Comparison of ENCODE assay signal across 1 cellular context in the genomic region with DNA sequence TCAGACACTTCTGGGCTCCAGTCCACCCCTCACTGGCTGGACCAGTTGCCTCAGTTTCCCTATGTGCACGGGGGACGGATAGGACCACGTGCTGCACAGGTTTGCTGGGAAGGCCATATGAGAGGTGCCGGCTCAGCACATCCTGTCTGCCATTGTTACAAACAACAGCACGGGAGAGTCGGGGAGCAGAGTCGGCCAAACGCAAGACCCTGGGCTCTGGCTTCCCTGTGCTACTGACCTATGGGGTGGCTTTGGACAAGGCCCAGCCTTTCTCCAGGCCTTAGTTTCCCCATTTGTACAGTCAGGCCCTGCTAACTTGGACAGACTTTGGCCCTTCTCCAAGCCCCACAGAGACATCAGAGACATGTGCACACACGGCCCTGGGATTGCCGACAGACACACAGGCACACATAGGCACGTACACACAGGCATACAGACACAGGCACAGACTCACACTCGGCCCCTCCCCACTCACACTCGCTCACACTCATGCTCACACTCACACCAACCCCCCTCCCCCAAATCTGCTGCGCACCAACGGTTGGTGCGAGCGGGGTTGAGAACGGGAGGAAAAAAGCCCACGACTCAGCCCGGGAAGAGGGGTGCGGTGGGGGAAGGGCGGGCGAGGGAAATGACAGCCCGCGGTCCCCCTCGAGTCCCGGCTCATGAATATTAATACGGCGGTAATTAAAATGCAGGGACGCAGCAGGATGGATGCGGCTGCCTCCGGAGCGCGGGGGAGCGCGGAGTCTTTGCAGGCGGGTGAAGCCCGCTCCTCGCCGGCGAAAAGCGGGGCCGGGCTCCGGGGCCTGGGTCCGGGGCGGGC.
TF ChIP-seq lines count a peak whose summit lies in the region.

No MANE protein-coding gene starts in this region.

TF ChIP-seq in WTC11, 78 proteins besides CTCF, POLR2A, EP300 and RAD21 (continued from another document and continues in another):
- TF ChIP-seq, protein P1, sequence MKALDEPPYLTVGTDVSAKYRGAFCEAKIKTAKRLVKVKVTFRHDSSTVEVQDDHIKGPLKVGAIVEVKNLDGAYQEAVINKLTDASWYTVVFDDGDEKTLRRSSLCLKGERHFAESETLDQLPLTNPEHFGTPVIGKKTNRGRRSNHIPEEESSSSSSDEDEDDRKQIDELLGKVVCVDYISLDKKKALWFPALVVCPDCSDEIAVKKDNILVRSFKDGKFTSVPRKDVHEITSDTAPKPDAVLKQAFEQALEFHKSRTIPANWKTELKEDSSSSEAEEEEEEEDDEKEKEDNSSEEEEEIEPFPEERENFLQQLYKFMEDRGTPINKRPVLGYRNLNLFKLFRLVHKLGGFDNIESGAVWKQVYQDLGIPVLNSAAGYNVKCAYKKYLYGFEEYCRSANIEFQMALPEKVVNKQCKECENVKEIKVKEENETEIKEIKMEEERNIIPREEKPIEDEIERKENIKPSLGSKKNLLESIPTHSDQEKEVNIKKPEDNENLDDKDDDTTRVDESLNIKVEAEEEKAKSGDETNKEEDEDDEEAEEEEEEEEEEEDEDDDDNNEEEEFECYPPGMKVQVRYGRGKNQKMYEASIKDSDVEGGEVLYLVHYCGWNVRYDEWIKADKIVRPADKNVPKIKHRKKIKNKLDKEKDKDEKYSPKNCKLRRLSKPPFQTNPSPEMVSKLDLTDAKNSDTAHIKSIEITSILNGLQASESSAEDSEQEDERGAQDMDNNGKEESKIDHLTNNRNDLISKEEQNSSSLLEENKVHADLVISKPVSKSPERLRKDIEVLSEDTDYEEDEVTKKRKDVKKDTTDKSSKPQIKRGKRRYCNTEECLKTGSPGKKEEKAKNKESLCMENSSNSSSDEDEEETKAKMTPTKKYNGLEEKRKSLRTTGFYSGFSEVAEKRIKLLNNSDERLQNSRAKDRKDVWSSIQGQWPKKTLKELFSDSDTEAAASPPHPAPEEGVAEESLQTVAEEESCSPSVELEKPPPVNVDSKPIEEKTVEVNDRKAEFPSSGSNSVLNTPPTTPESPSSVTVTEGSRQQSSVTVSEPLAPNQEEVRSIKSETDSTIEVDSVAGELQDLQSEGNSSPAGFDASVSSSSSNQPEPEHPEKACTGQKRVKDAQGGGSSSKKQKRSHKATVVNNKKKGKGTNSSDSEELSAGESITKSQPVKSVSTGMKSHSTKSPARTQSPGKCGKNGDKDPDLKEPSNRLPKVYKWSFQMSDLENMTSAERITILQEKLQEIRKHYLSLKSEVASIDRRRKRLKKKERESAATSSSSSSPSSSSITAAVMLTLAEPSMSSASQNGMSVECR (CRISPR knock-in tag; IDR thresholded peaks at IDR 0.05; ENCODE audit: borderline replicate concordance) = no peak
- TF ChIP-seq, protein P2, sequence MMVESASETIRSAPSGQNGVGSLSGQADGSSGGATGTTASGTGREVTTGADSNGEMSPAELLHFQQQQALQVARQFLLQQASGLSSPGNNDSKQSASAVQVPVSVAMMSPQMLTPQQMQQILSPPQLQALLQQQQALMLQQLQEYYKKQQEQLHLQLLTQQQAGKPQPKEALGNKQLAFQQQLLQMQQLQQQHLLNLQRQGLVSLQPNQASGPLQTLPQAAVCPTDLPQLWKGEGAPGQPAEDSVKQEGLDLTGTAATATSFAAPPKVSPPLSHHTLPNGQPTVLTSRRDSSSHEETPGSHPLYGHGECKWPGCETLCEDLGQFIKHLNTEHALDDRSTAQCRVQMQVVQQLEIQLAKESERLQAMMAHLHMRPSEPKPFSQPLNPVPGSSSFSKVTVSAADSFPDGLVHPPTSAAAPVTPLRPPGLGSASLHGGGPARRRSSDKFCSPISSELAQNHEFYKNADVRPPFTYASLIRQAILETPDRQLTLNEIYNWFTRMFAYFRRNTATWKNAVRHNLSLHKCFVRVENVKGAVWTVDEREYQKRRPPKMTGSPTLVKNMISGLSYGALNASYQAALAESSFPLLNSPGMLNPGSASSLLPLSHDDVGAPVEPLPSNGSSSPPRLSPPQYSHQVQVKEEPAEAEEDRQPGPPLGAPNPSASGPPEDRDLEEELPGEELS (CRISPR knock-in tag; IDR thresholded peaks at IDR 0.05) = peak; percentile 19; the same call in 1 of the 2 replicates
- TF ChIP-seq ZNF121 (CRISPR knock-in tag; IDR thresholded peaks at IDR 0.05) (no peak), IRF2 (CRISPR knock-in tag; IDR thresholded peaks at IDR 0.05; ENCODE audit: borderline replicate concordance, low read depth) (no peak), SMAD4 (CRISPR knock-in tag; IDR thresholded peaks at IDR 0.05) (no peak), GRHL2 (CRISPR knock-in tag; IDR thresholded peaks at IDR 0.05; ENCODE audit: insufficient replicate concordance, severe bottlenecking) (no peak), ZNF317 (CRISPR knock-in tag; IDR thresholded peaks at IDR 0.05; ENCODE audit: borderline replicate concordance, low read depth) (no peak), ESRRA (CRISPR knock-in tag; IDR thresholded peaks at IDR 0.05; ENCODE audit: borderline replicate concordance) (no peak), SOX15 (CRISPR knock-in tag; IDR thresholded peaks at IDR 0.05) (no peak), GTF2I (CRISPR knock-in tag; conservative IDR thresholded peaks at IDR 0.05) (no peak), ZNF423 (CRISPR knock-in tag; IDR thresholded peaks at IDR 0.05) (no peak), ZNF219 (CRISPR knock-in tag; IDR thresholded peaks at IDR 0.05; ENCODE audit: borderline replicate concordance) (no peak), SP1 (CRISPR knock-in tag; conservative IDR thresholded peaks at IDR 0.05) (no peak), GABPB1 (CRISPR knock-in tag; IDR thresholded peaks at IDR 0.05) (no peak)
- TF ChIP-seq, protein P3, sequence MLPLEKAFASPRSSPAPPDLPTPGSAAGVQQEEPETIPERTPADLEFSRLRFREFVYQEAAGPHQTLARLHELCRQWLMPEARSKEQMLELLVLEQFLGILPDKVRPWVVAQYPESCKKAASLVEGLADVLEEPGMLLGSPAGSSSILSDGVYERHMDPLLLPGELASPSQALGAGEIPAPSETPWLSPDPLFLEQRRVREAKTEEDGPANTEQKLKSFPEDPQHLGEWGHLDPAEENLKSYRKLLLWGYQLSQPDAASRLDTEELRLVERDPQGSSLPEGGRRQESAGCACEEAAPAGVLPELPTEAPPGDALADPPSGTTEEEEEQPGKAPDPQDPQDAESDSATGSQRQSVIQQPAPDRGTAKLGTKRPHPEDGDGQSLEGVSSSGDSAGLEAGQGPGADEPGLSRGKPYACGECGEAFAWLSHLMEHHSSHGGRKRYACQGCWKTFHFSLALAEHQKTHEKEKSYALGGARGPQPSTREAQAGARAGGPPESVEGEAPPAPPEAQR (CRISPR knock-in tag; IDR thresholded peaks at IDR 0.05) = no peak
- TF ChIP-seq, protein P4, sequence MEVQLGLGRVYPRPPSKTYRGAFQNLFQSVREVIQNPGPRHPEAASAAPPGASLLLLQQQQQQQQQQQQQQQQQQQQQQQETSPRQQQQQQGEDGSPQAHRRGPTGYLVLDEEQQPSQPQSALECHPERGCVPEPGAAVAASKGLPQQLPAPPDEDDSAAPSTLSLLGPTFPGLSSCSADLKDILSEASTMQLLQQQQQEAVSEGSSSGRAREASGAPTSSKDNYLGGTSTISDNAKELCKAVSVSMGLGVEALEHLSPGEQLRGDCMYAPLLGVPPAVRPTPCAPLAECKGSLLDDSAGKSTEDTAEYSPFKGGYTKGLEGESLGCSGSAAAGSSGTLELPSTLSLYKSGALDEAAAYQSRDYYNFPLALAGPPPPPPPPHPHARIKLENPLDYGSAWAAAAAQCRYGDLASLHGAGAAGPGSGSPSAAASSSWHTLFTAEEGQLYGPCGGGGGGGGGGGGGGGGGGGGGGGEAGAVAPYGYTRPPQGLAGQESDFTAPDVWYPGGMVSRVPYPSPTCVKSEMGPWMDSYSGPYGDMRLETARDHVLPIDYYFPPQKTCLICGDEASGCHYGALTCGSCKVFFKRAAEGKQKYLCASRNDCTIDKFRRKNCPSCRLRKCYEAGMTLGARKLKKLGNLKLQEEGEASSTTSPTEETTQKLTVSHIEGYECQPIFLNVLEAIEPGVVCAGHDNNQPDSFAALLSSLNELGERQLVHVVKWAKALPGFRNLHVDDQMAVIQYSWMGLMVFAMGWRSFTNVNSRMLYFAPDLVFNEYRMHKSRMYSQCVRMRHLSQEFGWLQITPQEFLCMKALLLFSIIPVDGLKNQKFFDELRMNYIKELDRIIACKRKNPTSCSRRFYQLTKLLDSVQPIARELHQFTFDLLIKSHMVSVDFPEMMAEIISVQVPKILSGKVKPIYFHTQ (CRISPR knock-in tag; IDR thresholded peaks at IDR 0.05) = no peak
- TF ChIP-seq, protein P5, sequence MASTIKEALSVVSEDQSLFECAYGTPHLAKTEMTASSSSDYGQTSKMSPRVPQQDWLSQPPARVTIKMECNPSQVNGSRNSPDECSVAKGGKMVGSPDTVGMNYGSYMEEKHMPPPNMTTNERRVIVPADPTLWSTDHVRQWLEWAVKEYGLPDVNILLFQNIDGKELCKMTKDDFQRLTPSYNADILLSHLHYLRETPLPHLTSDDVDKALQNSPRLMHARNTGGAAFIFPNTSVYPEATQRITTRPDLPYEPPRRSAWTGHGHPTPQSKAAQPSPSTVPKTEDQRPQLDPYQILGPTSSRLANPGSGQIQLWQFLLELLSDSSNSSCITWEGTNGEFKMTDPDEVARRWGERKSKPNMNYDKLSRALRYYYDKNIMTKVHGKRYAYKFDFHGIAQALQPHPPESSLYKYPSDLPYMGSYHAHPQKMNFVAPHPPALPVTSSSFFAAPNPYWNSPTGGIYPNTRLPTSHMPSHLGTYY (CRISPR knock-in tag; IDR thresholded peaks at IDR 0.05) = 0 out of 2 replicates have a peak, but pooled peaks have one; percentile 19
- TF ChIP-seq, protein P6, sequence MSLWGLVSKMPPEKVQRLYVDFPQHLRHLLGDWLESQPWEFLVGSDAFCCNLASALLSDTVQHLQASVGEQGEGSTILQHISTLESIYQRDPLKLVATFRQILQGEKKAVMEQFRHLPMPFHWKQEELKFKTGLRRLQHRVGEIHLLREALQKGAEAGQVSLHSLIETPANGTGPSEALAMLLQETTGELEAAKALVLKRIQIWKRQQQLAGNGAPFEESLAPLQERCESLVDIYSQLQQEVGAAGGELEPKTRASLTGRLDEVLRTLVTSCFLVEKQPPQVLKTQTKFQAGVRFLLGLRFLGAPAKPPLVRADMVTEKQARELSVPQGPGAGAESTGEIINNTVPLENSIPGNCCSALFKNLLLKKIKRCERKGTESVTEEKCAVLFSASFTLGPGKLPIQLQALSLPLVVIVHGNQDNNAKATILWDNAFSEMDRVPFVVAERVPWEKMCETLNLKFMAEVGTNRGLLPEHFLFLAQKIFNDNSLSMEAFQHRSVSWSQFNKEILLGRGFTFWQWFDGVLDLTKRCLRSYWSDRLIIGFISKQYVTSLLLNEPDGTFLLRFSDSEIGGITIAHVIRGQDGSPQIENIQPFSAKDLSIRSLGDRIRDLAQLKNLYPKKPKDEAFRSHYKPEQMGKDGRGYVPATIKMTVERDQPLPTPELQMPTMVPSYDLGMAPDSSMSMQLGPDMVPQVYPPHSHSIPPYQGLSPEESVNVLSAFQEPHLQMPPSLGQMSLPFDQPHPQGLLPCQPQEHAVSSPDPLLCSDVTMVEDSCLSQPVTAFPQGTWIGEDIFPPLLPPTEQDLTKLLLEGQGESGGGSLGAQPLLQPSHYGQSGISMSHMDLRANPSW (CRISPR knock-in tag; conservative IDR thresholded peaks at IDR 0.05; ENCODE audit: low read depth) = no peak
- TF ChIP-seq, protein P7, sequence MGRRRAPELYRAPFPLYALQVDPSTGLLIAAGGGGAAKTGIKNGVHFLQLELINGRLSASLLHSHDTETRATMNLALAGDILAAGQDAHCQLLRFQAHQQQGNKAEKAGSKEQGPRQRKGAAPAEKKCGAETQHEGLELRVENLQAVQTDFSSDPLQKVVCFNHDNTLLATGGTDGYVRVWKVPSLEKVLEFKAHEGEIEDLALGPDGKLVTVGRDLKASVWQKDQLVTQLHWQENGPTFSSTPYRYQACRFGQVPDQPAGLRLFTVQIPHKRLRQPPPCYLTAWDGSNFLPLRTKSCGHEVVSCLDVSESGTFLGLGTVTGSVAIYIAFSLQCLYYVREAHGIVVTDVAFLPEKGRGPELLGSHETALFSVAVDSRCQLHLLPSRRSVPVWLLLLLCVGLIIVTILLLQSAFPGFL (CRISPR knock-in tag; IDR thresholded peaks at IDR 0.05; ENCODE audit: borderline replicate concordance) = no peak
- TF ChIP-seq, protein P8, sequence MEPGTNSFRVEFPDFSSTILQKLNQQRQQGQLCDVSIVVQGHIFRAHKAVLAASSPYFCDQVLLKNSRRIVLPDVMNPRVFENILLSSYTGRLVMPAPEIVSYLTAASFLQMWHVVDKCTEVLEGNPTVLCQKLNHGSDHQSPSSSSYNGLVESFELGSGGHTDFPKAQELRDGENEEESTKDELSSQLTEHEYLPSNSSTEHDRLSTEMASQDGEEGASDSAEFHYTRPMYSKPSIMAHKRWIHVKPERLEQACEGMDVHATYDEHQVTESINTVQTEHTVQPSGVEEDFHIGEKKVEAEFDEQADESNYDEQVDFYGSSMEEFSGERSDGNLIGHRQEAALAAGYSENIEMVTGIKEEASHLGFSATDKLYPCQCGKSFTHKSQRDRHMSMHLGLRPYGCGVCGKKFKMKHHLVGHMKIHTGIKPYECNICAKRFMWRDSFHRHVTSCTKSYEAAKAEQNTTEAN (CRISPR knock-in tag; IDR thresholded peaks at IDR 0.05) = peak; percentile 92; the same call in 1 of the 2 replicates
- TF ChIP-seq, protein P9, sequence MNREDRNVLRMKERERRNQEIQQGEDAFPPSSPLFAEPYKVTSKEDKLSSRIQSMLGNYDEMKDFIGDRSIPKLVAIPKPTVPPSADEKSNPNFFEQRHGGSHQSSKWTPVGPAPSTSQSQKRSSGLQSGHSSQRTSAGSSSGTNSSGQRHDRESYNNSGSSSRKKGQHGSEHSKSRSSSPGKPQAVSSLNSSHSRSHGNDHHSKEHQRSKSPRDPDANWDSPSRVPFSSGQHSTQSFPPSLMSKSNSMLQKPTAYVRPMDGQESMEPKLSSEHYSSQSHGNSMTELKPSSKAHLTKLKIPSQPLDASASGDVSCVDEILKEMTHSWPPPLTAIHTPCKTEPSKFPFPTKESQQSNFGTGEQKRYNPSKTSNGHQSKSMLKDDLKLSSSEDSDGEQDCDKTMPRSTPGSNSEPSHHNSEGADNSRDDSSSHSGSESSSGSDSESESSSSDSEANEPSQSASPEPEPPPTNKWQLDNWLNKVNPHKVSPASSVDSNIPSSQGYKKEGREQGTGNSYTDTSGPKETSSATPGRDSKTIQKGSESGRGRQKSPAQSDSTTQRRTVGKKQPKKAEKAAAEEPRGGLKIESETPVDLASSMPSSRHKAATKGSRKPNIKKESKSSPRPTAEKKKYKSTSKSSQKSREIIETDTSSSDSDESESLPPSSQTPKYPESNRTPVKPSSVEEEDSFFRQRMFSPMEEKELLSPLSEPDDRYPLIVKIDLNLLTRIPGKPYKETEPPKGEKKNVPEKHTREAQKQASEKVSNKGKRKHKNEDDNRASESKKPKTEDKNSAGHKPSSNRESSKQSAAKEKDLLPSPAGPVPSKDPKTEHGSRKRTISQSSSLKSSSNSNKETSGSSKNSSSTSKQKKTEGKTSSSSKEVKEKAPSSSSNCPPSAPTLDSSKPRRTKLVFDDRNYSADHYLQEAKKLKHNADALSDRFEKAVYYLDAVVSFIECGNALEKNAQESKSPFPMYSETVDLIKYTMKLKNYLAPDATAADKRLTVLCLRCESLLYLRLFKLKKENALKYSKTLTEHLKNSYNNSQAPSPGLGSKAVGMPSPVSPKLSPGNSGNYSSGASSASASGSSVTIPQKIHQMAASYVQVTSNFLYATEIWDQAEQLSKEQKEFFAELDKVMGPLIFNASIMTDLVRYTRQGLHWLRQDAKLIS (CRISPR knock-in tag; IDR thresholded peaks at IDR 0.05; ENCODE audit: borderline replicate concordance) = no peak
